8 cellular contexts compared by ENCODE assay signal in genomic region chr6:37168809-37169457, GRCh38. TPM values are rescaled to one million over a fixed set of nuclear protein-coding genes. Genes with fewer than 3 reads are reported as not detected.
DNase-seq lines count a peak whose midpoint lies in the region; ATAC-seq, FAIRE-seq and TF ChIP-seq lines count a peak whose summit lies in the region.

No MANE protein-coding gene starts in this region.

- CTCF ChIA-PET in HepG2 (lab: Yijun Ruan, JAX; ENCODE audit: low intra/inter-chr PET ratio, low total read pairs): interaction anchor here (1.3 to 3.9 kb wide), 2 partner anchors 110 to 117 kb away, joined by 3 to 41 read pairs; no protein-coding TSS in a partner anchor

- no peaks in the 10 kb centered on the region; a peak in 1 of 5 replicates for H3K27me3 ChIP-seq in HepG2 (ENCODE audit: control insufficient read depth in 1 of 2, insufficient read depth in 2 of 2, low read length in 2 of 2)

- TF ChIP-seq EP300 in HepG2 (IDR thresholded peaks at IDR 0.05; ENCODE audit: low read depth in 2 of 2, low read length in 2 of 2) (no peak), HepG2 (CRISPR knock-in tag; IDR thresholded peaks at IDR 0.05; ENCODE audit: borderline replicate concordance) (no peak)

- in situ Hi-C loops in HepG2 (cut with HindIII; ENCODE audit: extremely low pct_ligation_motif_present, low pct_unique_long_range_greater_than_20kb): no loop called here

- H3K4me1 ChIP-seq in HepG2 (ENCODE audit: insufficient read depth, low read length): peaks cover 60% of the 10 kb centered on the region

- intact Hi-C loops in HepG2 (cut with micrococcal nuclease; ENCODE audit: unreplicated experiment): loop anchor here (2.0 kb wide), 1 partner anchor 14 kb away; no protein-coding TSS in a partner anchor

- TSS peak; percentile 60 for BruUV-seq in HepG2 (replicated peaks; lab: Mats Ljungman, UMichigan)

- H3K36me3 Mint-ChIP-seq in stimulated activated naive B cell treated with anti-CD40 and anti-IgM and Interleukin-4, amounts not matched to agents 10 μg/mL and 1 μg/mL and 100 μg/mL, for 72 hours: peaks cover 17 to 20% of the 10 kb centered on the region in 2 donors

- no peak for TF ChIP-seq POLR2A in H54 (IDR thresholded peaks at IDR 0.05; ENCODE audit: low read depth, low read length)
- TF ChIP-seq POLR2A in HepG2 (IDR thresholded peaks at IDR 0.05; ENCODE audit: insufficient read depth in 1 of 2, low read depth in 2 of 2, low read length in 2 of 2): no peak

- H3K27ac Mint-ChIP-seq in stimulated activated naive B cell treated with anti-CD40 and anti-IgM and Interleukin-4, amounts not matched to agents 10 μg/mL and 1 μg/mL and 100 μg/mL, for 72 hours: peak overlapping the region; percentile 95

- H3K36me3 ChIP-seq in HepG2 (replicated peaks in 1 of 2; ENCODE audit: control insufficient read depth in 1 of 2, insufficient read depth in 2 of 2, low read length in 2 of 2): peaks cover 15 to 28% of the 10 kb centered on the region in 2 experiments

- H4K20me1 ChIP-seq in HepG2 (ENCODE audit: insufficient read depth, low read length): peaks cover 28% of the 10 kb centered on the region

- peak; percentile 45 for FAIRE-seq in H54 (lab: Jason Lieb, UNC)
- FAIRE-seq in HepG2 (lab: Jason Lieb, UNC): no peak

- ATAC-seq in HepG2 (peak; percentile 10), GM21390 (IDR thresholded peaks at IDR 0.05; ENCODE audit: unreplicated experiment) (no peak)
- no peak for ATAC-seq in stimulated activated naive B cell treated with anti-CD40 and anti-IgM and Interleukin-4, amounts not matched to agents 10 μg/mL and 1 μg/mL and 100 μg/mL, for 72 hours (replicated peaks)

- no peaks in the 10 kb centered on the region for H3K9me3 Mint-ChIP-seq in stimulated activated naive B cell treated with anti-CD40 and anti-IgM and Interleukin-4, amounts not matched to agents 10 μg/mL and 1 μg/mL and 100 μg/mL, for 72 hours

- no peak overlapping the region for H2AFZ ChIP-seq in HepG2 (ENCODE audit: low read length)

- no peak for DNase-seq in AG09309 (ENCODE audit: low read depth)
- peak; percentile 79 for DNase-seq in H54 (ENCODE audit: insufficient read length, low spot score)
- peak; percentile 52 for DNase-seq in RPMI8226
- peak; percentile 50 for DNase-seq in cerebellum (ENCODE audit: low spot score)
- DNase-seq in HepG2 (ENCODE audit: low spot score): no peak
- DNase-seq in stimulated activated naive B cell treated with anti-CD40 and anti-IgM and Interleukin-4, amounts not matched to agents 10 μg/mL and 1 μg/mL and 100 μg/mL, for 72 hours: peak; percentile 37
- no peak for DNase-seq in NCI-H187 treated with DMSO at 0.1 percent for 48 hours (lab: John Stamatoyannopoulos, UW)

- POLR2A ChIA-PET in HepG2 (lab: Yijun Ruan, JAX): interaction anchor here (0.7 to 10.3 kb wide), 30 partner anchors 8 to 490 kb away, joined by 3 to 234 read pairs (median 5); partner anchors contain the start of genes CDKN1A, MTCH1, TBC1D22B and TMEM217

- peak overlapping the region; percentile 78 for H3K27ac ChIP-seq in HepG2 (ENCODE audit: extremely low read length, insufficient read depth, low read length)

- WGBS in HepG2 (ENCODE audit: low lambda C conversion rate): 8% methylated on average over 24 of the region's 24 CpGs

- H3K27me3 Mint-ChIP-seq in stimulated activated naive B cell treated with anti-CD40 and anti-IgM and Interleukin-4, amounts not matched to agents 10 μg/mL and 1 μg/mL and 100 μg/mL, for 72 hours: no peaks in the 10 kb centered on the region

- peaks cover 26 to 49% of the 10 kb centered on the region in 2 donors for H3K4me1 Mint-ChIP-seq in stimulated activated naive B cell treated with anti-CD40 and anti-IgM and Interleukin-4, amounts not matched to agents 10 μg/mL and 1 μg/mL and 100 μg/mL, for 72 hours

- H3K4me3 ChIP-seq in AG09309 (ENCODE audit: control insufficient read depth, low read depth, low read length): peak overlapping the region; percentile 61
- peak overlapping the region; percentile 48 to 75 (median 67) for H3K4me3 ChIP-seq in HepG2 (replicated peaks in 1 of 3; ENCODE audit: insufficient read depth in 1 of 3, low read depth in 2 of 3, low read length in 3 of 3)

- H3K9me3 ChIP-seq in HepG2 (ENCODE audit: low read length): no peaks in the 10 kb centered on the region

- TF ChIP-seq CTCF in AG09309 (IDR thresholded peaks at IDR 0.05; ENCODE audit: control insufficient read depth, insufficient read depth, low read depth, low read length, missing control alignments): no peak
- TF ChIP-seq CTCF in HepG2 (CRISPR knock-in tag; IDR thresholded peaks at IDR 0.05): no peak

- peak overlapping the region; percentile 74 for H3K9ac ChIP-seq in HepG2 (ENCODE audit: insufficient read depth, low read depth, low read length)

- no peak for TF ChIP-seq RAD21 in HepG2 (CRISPR knock-in tag; IDR thresholded peaks at IDR 0.05)

- peak overlapping the region; percentile 91 for H3K4me2 ChIP-seq in HepG2 (ENCODE audit: low read depth, low read length)

- H3K4me3 Mint-ChIP-seq in stimulated activated naive B cell treated with anti-CD40 and anti-IgM and Interleukin-4, amounts not matched to agents 10 μg/mL and 1 μg/mL and 100 μg/mL, for 72 hours: peak overlapping the region; percentile 89 to 91

- H3K79me2 ChIP-seq in HepG2 (ENCODE audit: insufficient read depth, low read length): peaks cover 42% of the 10 kb centered on the region

TF ChIP-seq in HepG2, 621 proteins besides CTCF, POLR2A, EP300 and RAD21 (continues in another document):
- TF ChIP-seq ZNF30 (CRISPR knock-in tag; IDR thresholded peaks at IDR 0.05): no peak
- no peak for TF ChIP-seq ZFP41 (CRISPR knock-in tag; IDR thresholded peaks at IDR 0.05; ENCODE audit: borderline replicate concordance)
- no peak for TF ChIP-seq THRA (CRISPR knock-in tag; IDR thresholded peaks at IDR 0.05; ENCODE audit: borderline replicate concordance)
- no peak for TF ChIP-seq JARID2 (CRISPR knock-in tag; IDR thresholded peaks at IDR 0.05; ENCODE audit: insufficient replicate concordance)
- TF ChIP-seq ZNF737 (CRISPR knock-in tag; IDR thresholded peaks at IDR 0.05; ENCODE audit: borderline replicate concordance): no peak
- TF ChIP-seq MLXIP (CRISPR knock-in tag; IDR thresholded peaks at IDR 0.05; ENCODE audit: borderline replicate concordance): no peak

RNA-seq across cellular contexts. Expression of gene PIM1, which starts 1.0 kb away (rescaled TPM):
- total RNA-seq in cerebellum (10.6 TPM), HepG2 (2016; rRNA removed; fragmentation: Illumina TruSeq; extraction: Trizol) (19.1 and 29.4 TPM in 2 replicates)
- total RNA-seq in HepG2 (2016; cell fraction: cytosol; rRNA removed; fragmentation: Illumina TruSeq; extraction: Trizol; ENCODE audit: low read depth): 13.7 and 14.9 TPM in 2 replicates
- 14.8 and 30.7 TPM in 2 replicates for total RNA-seq in HepG2 (2016; cell fraction: insoluble cytoplasmic fraction; rRNA removed; fragmentation: Illumina TruSeq; extraction: Trizol)
- 28.0 and 32.4 TPM in 2 replicates for total RNA-seq in HepG2 (2016; cell fraction: membrane; rRNA removed; fragmentation: Illumina TruSeq; extraction: Trizol)
- total RNA-seq in HepG2 (2016; cell fraction: nucleus; rRNA removed; fragmentation: Illumina TruSeq; extraction: Trizol): 29.7 and 34.7 TPM in 2 replicates
- polyA plus RNA-seq in HepG2 (2011; rRNA removed): 117 and 149 TPM in 2 replicates
- 60.3 and 76.2 TPM in 2 replicates for polyA plus RNA-seq in HepG2 (2011; cell fraction: cytosol; rRNA removed)
- polyA plus RNA-seq in HepG2 (2011; cell fraction: nucleus; rRNA removed): 145 and 149 TPM in 2 replicates
- 142 and 149 TPM in 2 replicates for polyA plus RNA-seq in HepG2 (2012)
- polyA plus RNA-seq in HepG2 (2016; cell fraction: cytosol; fragmentation: Illumina TruSeq; extraction: Trizol; ENCODE audit: low read depth): 3.1 and 3.3 TPM in 2 replicates
- polyA plus RNA-seq in HepG2 (2016; cell fraction: insoluble cytoplasmic fraction; fragmentation: Illumina TruSeq; extraction: Trizol; ENCODE audit: low read depth): 15.9 and 19.2 TPM in 2 replicates
- 7.9 and 8.1 TPM in 2 replicates for polyA plus RNA-seq in HepG2 (2016; cell fraction: membrane; fragmentation: Illumina TruSeq; extraction: Trizol; ENCODE audit: low read depth)
- 68.4 and 71.9 TPM in 2 replicates for polyA plus RNA-seq in HepG2 (2016; cell fraction: nucleus; fragmentation: Illumina TruSeq; extraction: Trizol; ENCODE audit: insufficient read depth, low read depth)
- polyA minus RNA-seq in HepG2 (2011; rRNA and poly(A)+ RNA removed; ENCODE audit: low replicate concordance): 24.0 and 183 TPM in 2 replicates
- polyA minus RNA-seq in HepG2 (2011; cell fraction: cytosol; rRNA and poly(A)+ RNA removed): 66.0 and 82.3 TPM in 2 replicates
- polyA minus RNA-seq in HepG2 (2011; cell fraction: nucleus; rRNA and poly(A)+ RNA removed): 45.6 and 58.6 TPM in 2 replicates

Comparison
In these comparisons a context has a peak if more than half of its experiments do, and no peak if none do; other contexts are left out.
1. DNase-seq: peak in H54 (single experiment), RPMI8226 (single experiment), cerebellum (single experiment) and stimulated activated naive B cell treated with anti-CD40 and anti-IgM and Interleukin-4, amounts not matched to agents 10 μg/mL and 1 μg/mL and 100 μg/mL, for 72 hours (single experiment); none in AG09309 (single experiment), HepG2 (single experiment) and NCI-H187 treated with DMSO at 0.1 percent for 48 hours (single experiment).